ENCODE assay signal across 1 cellular context in genomic region chr3:172102123-172102882, GRCh38.
TF ChIP-seq lines count a peak whose summit lies in the region.

No MANE protein-coding gene starts in this region.

TF ChIP-seq in HepG2, 621 proteins besides CTCF, POLR2A, EP300 and RAD21 (continued from another document and continues in another):
- TF ChIP-seq ZNF512B (CRISPR knock-in tag; IDR thresholded peaks at IDR 0.05; ENCODE audit: borderline replicate concordance) (no peak), JUND (CRISPR knock-in tag; IDR thresholded peaks at IDR 0.05) (no peak), ZBTB38 (CRISPR knock-in tag; IDR thresholded peaks at IDR 0.05) (no peak), HNF1A (IDR thresholded peaks at IDR 0.05; ENCODE audit: low read depth) (no peak), HNF1A (CRISPR knock-in tag; IDR thresholded peaks at IDR 0.05; ENCODE audit: borderline replicate concordance) (peak; percentile 1; the same call in 1 of the 2 replicates), HES4 (CRISPR knock-in tag; IDR thresholded peaks at IDR 0.05; ENCODE audit: borderline replicate concordance) (no peak), JARID2 (CRISPR knock-in tag; IDR thresholded peaks at IDR 0.05; ENCODE audit: insufficient replicate concordance) (no peak), UBTF (CRISPR knock-in tag; IDR thresholded peaks at IDR 0.05) (0 out of 2 replicates have a peak, but pooled peaks have one; percentile 18), ZNF326 (CRISPR knock-in tag; IDR thresholded peaks at IDR 0.05; ENCODE audit: borderline replicate concordance) (no peak), GPN1 (CRISPR knock-in tag; IDR thresholded peaks at IDR 0.05; ENCODE audit: borderline replicate concordance) (no peak), RARA (CRISPR knock-in tag; IDR thresholded peaks at IDR 0.05) (no peak), ZNF292 (CRISPR knock-in tag; IDR thresholded peaks at IDR 0.05; ENCODE audit: borderline replicate concordance, low read depth) (no peak), CBX1 (IDR thresholded peaks at IDR 0.05; ENCODE audit: low read depth) (no peak), ZNF720 (CRISPR knock-in tag; IDR thresholded peaks at IDR 0.05) (no peak), HOXA5 (CRISPR knock-in tag; IDR thresholded peaks at IDR 0.05) (no peak), SOX6 (IDR thresholded peaks at IDR 0.05) (no peak), SOX6 (CRISPR knock-in tag; IDR thresholded peaks at IDR 0.05) (no peak), NR2F1 (CRISPR knock-in tag; IDR thresholded peaks at IDR 0.05) (no peak), POLR2G (IDR thresholded peaks at IDR 0.05; ENCODE audit: low read depth, low read length) (peak; percentile 53), ZNF776 (CRISPR knock-in tag; IDR thresholded peaks at IDR 0.05) (no peak), HMGA1 (CRISPR knock-in tag; conservative IDR thresholded peaks at IDR 0.05) (no peak), BATF2 (CRISPR knock-in tag; IDR thresholded peaks at IDR 0.05) (no peak), MZF1 (CRISPR knock-in tag; IDR thresholded peaks at IDR 0.05; ENCODE audit: borderline replicate concordance) (no peak), ZBTB39 (CRISPR knock-in tag; IDR thresholded peaks at IDR 0.05) (no peak), ZKSCAN8 (CRISPR knock-in tag; IDR thresholded peaks at IDR 0.05; ENCODE audit: borderline replicate concordance) (no peak), ZBTB25 (CRISPR knock-in tag; IDR thresholded peaks at IDR 0.05) (no peak), NCOA1 (CRISPR knock-in tag; IDR thresholded peaks at IDR 0.05) (no peak), AHR (CRISPR knock-in tag; IDR thresholded peaks at IDR 0.05) (no peak), ARNT2 (CRISPR knock-in tag; IDR thresholded peaks at IDR 0.05; ENCODE audit: low read depth) (no peak), ZNF468 (CRISPR knock-in tag; IDR thresholded peaks at IDR 0.05) (no peak), KDM6A (CRISPR knock-in tag; IDR thresholded peaks at IDR 0.05; ENCODE audit: low read depth) (no peak), ZNF678 (CRISPR knock-in tag; IDR thresholded peaks at IDR 0.05) (no peak), MTERF4 (CRISPR knock-in tag; IDR thresholded peaks at IDR 0.05) (no peak), TCF7 (IDR thresholded peaks at IDR 0.05; ENCODE audit: low read depth) (0 out of 2 replicates have a peak, but pooled peaks have one; percentile 16), CHD4 (IDR thresholded peaks at IDR 0.05; ENCODE audit: borderline replicate concordance, low read length) (no peak), ZNF704 (CRISPR knock-in tag; IDR thresholded peaks at IDR 0.05; ENCODE audit: borderline replicate concordance) (no peak), EZH2 (conservative IDR thresholded peaks at IDR 0.05; ENCODE audit: low read depth, low read length) (no peak), MTF1 (CRISPR knock-in tag; IDR thresholded peaks at IDR 0.05) (no peak), ZNF563 (CRISPR knock-in tag; IDR thresholded peaks at IDR 0.05) (no peak), KDM5A (IDR thresholded peaks at IDR 0.05; ENCODE audit: borderline replicate concordance, low read length) (no peak), ZNF451 (CRISPR knock-in tag; IDR thresholded peaks at IDR 0.05) (no peak), PHF5A (CRISPR knock-in tag; IDR thresholded peaks at IDR 0.05; ENCODE audit: low read depth, unreplicated experiment) (no peak), ATF2 (CRISPR knock-in tag; IDR thresholded peaks at IDR 0.05) (no peak), KDM4B (CRISPR knock-in tag; IDR thresholded peaks at IDR 0.05) (no peak), ARHGAP35 (CRISPR knock-in tag; IDR thresholded peaks at IDR 0.05; ENCODE audit: borderline replicate concordance) (no peak), IRF1 (CRISPR knock-in tag; IDR thresholded peaks at IDR 0.05; ENCODE audit: low read depth) (no peak), ZNF432 (CRISPR knock-in tag; IDR thresholded peaks at IDR 0.05; ENCODE audit: borderline replicate concordance) (no peak), SNAPC5 (CRISPR knock-in tag; IDR thresholded peaks at IDR 0.05; ENCODE audit: borderline replicate concordance) (no peak), JUN (CRISPR knock-in tag; IDR thresholded peaks at IDR 0.05) (no peak), PHF20 (CRISPR knock-in tag; IDR thresholded peaks at IDR 0.05) (no peak), MYC (CRISPR knock-in tag; IDR thresholded peaks at IDR 0.05; ENCODE audit: borderline replicate concordance) (no peak), SALL1 (CRISPR knock-in tag; IDR thresholded peaks at IDR 0.05) (0 out of 2 replicates have a peak, but pooled peaks have one; percentile 9), ARNTL (CRISPR knock-in tag; IDR thresholded peaks at IDR 0.05) (no peak)
